In the genomic region with DNA sequence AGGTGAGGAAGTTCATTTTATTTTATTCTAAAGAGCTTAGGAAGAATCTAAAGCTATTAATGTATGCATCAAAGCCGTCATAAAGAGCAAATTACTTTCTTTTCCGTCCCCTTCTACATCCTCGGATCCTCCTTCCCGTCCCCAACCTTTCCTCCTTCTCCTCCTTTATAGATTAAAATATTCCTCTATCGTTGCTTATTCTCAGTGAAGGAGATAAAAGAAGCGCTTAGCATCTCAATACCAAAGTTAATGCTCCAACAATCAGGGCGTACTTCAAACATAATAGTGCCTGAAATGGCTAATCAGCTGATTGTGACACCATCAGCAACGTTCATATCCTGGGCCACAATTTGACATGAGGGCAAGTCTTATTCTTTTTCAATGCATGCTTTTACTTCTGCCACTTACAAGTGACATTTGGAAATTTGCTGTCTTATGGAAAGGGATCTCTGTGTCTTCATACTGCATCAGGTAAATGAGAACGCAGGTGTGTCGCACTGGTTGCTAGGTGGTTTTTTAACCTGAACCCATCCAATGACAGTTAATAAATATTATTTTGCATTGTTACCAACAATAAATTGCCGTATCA, we compare ENCODE assay signal across 10 cellular contexts. TPM values are rescaled to one million over a fixed set of nuclear protein-coding genes. Genes with fewer than 3 reads are reported as not detected.
A peak's percentile ranks its signal among the peaks of the same experiment; 100 is the strongest.
DNase-seq lines count a peak whose midpoint lies in the region; ATAC-seq and TF ChIP-seq lines count a peak whose summit lies in the region.
"Had no signal": no experiment of that assay in that cellular context is flagged by ENCODE, and none has a peak within 500 bp of the region (broad histone marks: within the 10 kb centered on the region; RNA-seq: fewer than 3 reads in every experiment).

No MANE protein-coding gene starts in this region.

- H2BK20ac ChIP-seq in H9 (ENCODE audit: low read depth, low read length, poor library complexity, severe bottlenecking) = no peak overlapping the region

- H3K4me1 ChIP-seq in H9 (ENCODE audit: insufficient read depth, low read length) (peaks cover 4% of the 10 kb centered on the region; the same call in 1 of the 2 replicates), gastrocnemius medialis (peaks cover 7 to 22% of the 10 kb centered on the region in 2 donors)

- H3K4me2 ChIP-seq in H9 (ENCODE audit: insufficient read depth, insufficient read length, low read length) = peak overlapping the region; percentile 65

- no peak overlapping the region for H4K5ac ChIP-seq in H9 (ENCODE audit: insufficient read length, low read depth, low read length)

- no peak overlapping the region for H2AFZ ChIP-seq in H9 (ENCODE audit: low read length)

- POLR2A ChIA-PET in WTC11 (lab: Charles Lee) = interaction anchor here (0.5 kb wide), 1 partner anchor 84 kb away, joined by 3 read pairs; no protein-coding TSS in a partner anchor

- peaks cover 0 to 20% (median 13%) of the 10 kb centered on the region in 3 experiments; a peak in 5 of 7 replicates for H3K36me3 Mint-ChIP-seq in H9 (ENCODE audit: insufficient read depth in 1 of 3, low read depth in 3 of 3)
- H3K36me3 Mint-ChIP-seq in WTC11 = peaks cover 35% of the 10 kb centered on the region

- no peak overlapping the region for H3T11ph ChIP-seq in H9 (ENCODE audit: low read length)

- no peak overlapping the region for H2BK15ac ChIP-seq in H9 (ENCODE audit: low read depth, low read length)

- H3K27ac Mint-ChIP-seq in H9 = no peak overlapping the region
- peak overlapping the region; percentile 48 for H3K27ac Mint-ChIP-seq in WTC11

- peaks cover 2% of the 10 kb centered on the region; the same call in 1 of the 2 replicates for H3K79me2 ChIP-seq in H9 (ENCODE audit: insufficient read depth, low read length)

- ATAC-seq in WTC11 (no peak), gastrocnemius medialis (no peak), HG02610 (IDR thresholded peaks at IDR 0.05; ENCODE audit: unreplicated experiment) (no peak)

- H3K9me3 Mint-ChIP-seq in H9 (peaks cover 7% of the 10 kb centered on the region in 2 experiments), WTC11 (peaks cover 12% of the 10 kb centered on the region; the same call in 1 of the 2 replicates)

- intact Hi-C loops in gastrocnemius medialis (cut with DNase I; ENCODE audit: low total_unique reads) = loop anchor here (1.0 to 5.0 kb wide), 3 partner anchors 201 to 278 kb away; no protein-coding TSS in a partner anchor

- H2BK5ac ChIP-seq in H9 (ENCODE audit: insufficient read length, low read length) = no peak overlapping the region

- H3K4ac ChIP-seq in H9 (ENCODE audit: low read depth, low read length) = no peak overlapping the region

- H3K4me3 Mint-ChIP-seq in H9 = peak overlapping the region; percentile 76 to 84
- peak overlapping the region; percentile 85 for H3K4me3 Mint-ChIP-seq in WTC11

- no peak overlapping the region for H3K23ac ChIP-seq in H9 (ENCODE audit: insufficient read length, low read depth, low read length)

- H3K9ac ChIP-seq in H9 (ENCODE audit: extremely low read depth, insufficient read length, low read length) = no peak overlapping the region

- H2BK12ac ChIP-seq in H9 (ENCODE audit: insufficient read length, low read depth, low read length) = no peak overlapping the region

- H3K23me2 ChIP-seq in H9 (ENCODE audit: insufficient read length, low read depth, low read length, poor library complexity, severe bottlenecking) = peaks cover 12% of the 10 kb centered on the region

- DNase-seq in H9 = no peak
- no peak for DNase-seq in WTC11 (ENCODE audit: low spot score)
- DNase-seq in gastrocnemius medialis = no peak
- no peak for DNase-seq in globus pallidus (ENCODE audit: low spot score)
- no peak for DNase-seq in AG08395 (ENCODE audit: low spot score)
- DNase-seq: Right ventricle myocardium superior had no signal

- no peak overlapping the region for H3K56ac ChIP-seq in H9 (ENCODE audit: insufficient read length, low read depth, low read length)

- H3K27me3 Mint-ChIP-seq in H9 (ENCODE audit: low read depth) (peaks cover 27% of the 10 kb centered on the region), WTC11 (ENCODE audit: low read depth) (peaks cover 6% of the 10 kb centered on the region)

- H2AK5ac ChIP-seq in H9 (ENCODE audit: insufficient read length, low read length) = no peak overlapping the region

- H3K9me3 ChIP-seq in H9 (ENCODE audit: control insufficient read depth, low read depth, low read length) (no peaks in the 10 kb centered on the region), gastrocnemius medialis (no peaks in the 10 kb centered on the region)
- H3K9me3 ChIP-seq: heart left ventricle, testis had no signal

- H2BK120ac ChIP-seq in H9 (ENCODE audit: low read depth, low read length, poor library complexity, severe bottlenecking) = no peak overlapping the region

- H3K27ac ChIP-seq in H9 (ENCODE audit: insufficient read length, low read depth, low read length) (no peak overlapping the region), gastrocnemius medialis (no peak overlapping the region)
- H3K27ac ChIP-seq: heart left ventricle, testis had no signal

- H3K79me1 ChIP-seq in H9 (ENCODE audit: insufficient read depth, low read depth, low read length, poor library complexity, severe bottlenecking) = no peaks in the 10 kb centered on the region

- in situ Hi-C loops in gastrocnemius medialis (cut with MboI; ENCODE audit: low sequenced_read_pairs in 4 of 4) = loop anchor here in 3 of 4 donors (5.0 to 10.0 kb wide), 2 partner anchors 256 to 264 kb away; no protein-coding TSS in a partner anchor

- CTCF ChIA-PET in WTC11 (lab: Charles Lee) = interaction anchor here (1.3 to 2.6 kb wide), 6 partner anchors 61 to 281 kb away, joined by 4 to 23 read pairs (median 8); partner anchors contain the start of gene ICE1

- H3K4me1 Mint-ChIP-seq in H9 (peaks cover 22 to 25% of the 10 kb centered on the region in 2 experiments), WTC11 (peaks cover 59% of the 10 kb centered on the region)

- WGBS in H9 (ENCODE audit: extremely low coverage, insufficient read length, low lambda C conversion rate) = no CpG with 5 or more reads among the region's 11 CpGs

- H4K20me1 ChIP-seq in H9 (ENCODE audit: control insufficient read depth, insufficient read depth, insufficient read length) = no peaks in the 10 kb centered on the region

- TF ChIP-seq CTCF in H9 (conservative IDR thresholded peaks at IDR 0.05) = no peak
- TF ChIP-seq CTCF in WTC11 (IDR thresholded peaks at IDR 0.05) = no peak
- no peak for TF ChIP-seq CTCF in gastrocnemius medialis (IDR thresholded peaks at IDR 0.05 in 4 of 5, conservative IDR thresholded peaks at IDR 0.05 in 1 of 5)

- TF ChIP-seq POLR2A in gastrocnemius medialis (IDR thresholded peaks at IDR 0.05) = no peak

- H3K27me3 ChIP-seq in H9 (ENCODE audit: insufficient read depth, low read length) = no peaks in the 10 kb centered on the region; the same call in 1 of the 2 replicates
- H3K27me3 ChIP-seq in gastrocnemius medialis = peaks cover 20 to 25% (median 24%) of the 10 kb centered on the region in 3 donors
- H3K27me3 ChIP-seq: testis had no signal

- H3K36me3 ChIP-seq in gastrocnemius medialis = no peaks in the 10 kb centered on the region
- H3K36me3 ChIP-seq: heart left ventricle had no signal

- no peak overlapping the region for H4K91ac ChIP-seq in H9 (ENCODE audit: insufficient read length, low read depth, low read length)

- no peak overlapping the region for H3K14ac ChIP-seq in H9 (ENCODE audit: insufficient read depth, low read length)

- H4K8ac ChIP-seq in H9 (replicated peaks; ENCODE audit: insufficient read length, low read depth, low read length) = no peak overlapping the region

- H3K4me3 ChIP-seq in iPS-11a (ENCODE audit: low read depth, low read length) = peak overlapping the region; percentile 61
- peak overlapping the region; percentile 42 to 48 (median 44) for H3K4me3 ChIP-seq in gastrocnemius medialis

- no peak overlapping the region for H3K18ac ChIP-seq in H9 (ENCODE audit: insufficient read length, low read depth, low read length)

TF ChIP-seq in WTC11, 78 proteins besides CTCF, POLR2A, EP300 and RAD21:
- TF ChIP-seq JAZF1 (CRISPR knock-in tag; IDR thresholded peaks at IDR 0.05) = no peak
- no peak for TF ChIP-seq GABPB1 (CRISPR knock-in tag; IDR thresholded peaks at IDR 0.05)
- TF ChIP-seq CDX4 (CRISPR knock-in tag; IDR thresholded peaks at IDR 0.05; ENCODE audit: borderline replicate concordance) = no peak
- TF ChIP-seq GTF2I (CRISPR knock-in tag; conservative IDR thresholded peaks at IDR 0.05) = no peak
- no peak for TF ChIP-seq ZNF416 (CRISPR knock-in tag; IDR thresholded peaks at IDR 0.05)
- no peak for TF ChIP-seq FOXP1 (CRISPR knock-in tag; IDR thresholded peaks at IDR 0.05; ENCODE audit: borderline replicate concordance)
- no peak for TF ChIP-seq ZBTB21 (CRISPR knock-in tag; IDR thresholded peaks at IDR 0.05; ENCODE audit: borderline replicate concordance)
- no peak for TF ChIP-seq TEAD4 (CRISPR knock-in tag; IDR thresholded peaks at IDR 0.05)
- TF ChIP-seq HMGA2 (CRISPR knock-in tag; IDR thresholded peaks at IDR 0.05) = no peak
- no peak for TF ChIP-seq ZNF512 (CRISPR knock-in tag; IDR thresholded peaks at IDR 0.05; ENCODE audit: borderline replicate concordance)
- TF ChIP-seq CREB1 (CRISPR knock-in tag; IDR thresholded peaks at IDR 0.05) = no peak

RNA-seq across cellular contexts. Expression of gene ADAMTS16, which starts 1.0 kb away (rescaled TPM):
- total RNA-seq in H9 (2021) (4.5 and 4.6 TPM in 2 replicates), WTC11 (2021) (30.1 to 34.6 TPM (median 30.7 TPM) in 3 replicates), gastrocnemius medialis (not detected)
